In genomic region chr15:59160880-59161593, GRCh38 we compare ENCODE assay signal across 8 cellular contexts. TPM values are rescaled to one million over a fixed set of nuclear protein-coding genes. Genes with fewer than 3 reads are reported as not detected.
DNase-seq lines count a peak whose midpoint lies in the region; ATAC-seq and TF ChIP-seq lines count a peak whose summit lies in the region.

No MANE protein-coding gene starts in this region.

- H3K27me3 ChIP-seq in dorsolateral prefrontal cortex, result no peaks in the 10 kb centered on the region

- ATAC-seq in HG03097 (IDR thresholded peaks at IDR 0.05; ENCODE audit: low FRiP score, unreplicated experiment), result no peak

- no peak overlapping the region for H3K4me3 ChIP-seq in dorsolateral prefrontal cortex

- H3K27ac ChIP-seq in dorsolateral prefrontal cortex, result peak overlapping the region in 7 of 59 donors; percentile 2 to 66 (median 43)

- peak in 53 of 56 donors; percentile 21 to 68 (median 54) for TF ChIP-seq CTCF in dorsolateral prefrontal cortex (IDR thresholded peaks at IDR 0.05 in 54 of 56, conservative IDR thresholded peaks at IDR 0.05 in 2 of 56; ENCODE audit: low read depth in 1 of 56, partially characterized antibody in 56 of 56)

- intact Hi-C loops in dorsolateral prefrontal cortex (cut with DNase I), result no loop called here

- peak; percentile 34 for DNase-seq in stimulated activated CD4-positive, alpha-beta T cell treated with anti-CD3 and anti-CD28 coated beads, Interleukin-15, amount 100 ng/mL, for 24 hours
- DNase-seq in stimulated activated CD4-positive, alpha-beta T cell treated with anti-CD3 and anti-CD28 coated beads, Interleukin-12 subunit alpha, Interleukin-12 subunit beta, amount 100 ng/mL, for 4 hours, result no peak
- DNase-seq in NCI-H82 treated with DMSO at 0.1 percent for 48 hours (lab: John Stamatoyannopoulos, UW; ENCODE audit: unreplicated experiment) (peak; percentile 6), dorsolateral prefrontal cortex (peak in 7 of 10 donors; percentile 12 to 65 (median 54)), GF-D8 (lab: John Stamatoyannopoulos, UW) (no peak), NOMO-1 (lab: John Stamatoyannopoulos, UW; ENCODE audit: unreplicated experiment in 2 of 2) (no peak)
- DNase-seq in stimulated activated CD4-positive, alpha-beta T cell treated with anti-CD3 and anti-CD28 coated beads, Interleukin-2, amount 100 ng/mL, for 24 hours, result peak; percentile 24 to 28

RNA-seq across cellular contexts. Expression of gene LDHAL6B, which starts 45.6 kb away (rescaled TPM):
- total RNA-seq in dorsolateral prefrontal cortex, result not detected

RNA-seq across cellular contexts. Expression of gene CCNB2, which starts 56.1 kb away (rescaled TPM):
- 1 to 10 TPM in 28 of 120 experiments, under 1 TPM in 78, not detected in 14; 0.18 to 2.1 (median 0.74) TPM for total RNA-seq in dorsolateral prefrontal cortex

Comparison
In these comparisons a context has a peak if more than half of its experiments do, and no peak if none do; other contexts are left out.
1. DNase-seq: peak in stimulated activated CD4-positive, alpha-beta T cell treated with anti-CD3 and anti-CD28 coated beads, Interleukin-15, amount 100 ng/mL, for 24 hours (single experiment), NCI-H82 treated with DMSO at 0.1 percent for 48 hours (single experiment), dorsolateral prefrontal cortex (7 of 10) and stimulated activated CD4-positive, alpha-beta T cell treated with anti-CD3 and anti-CD28 coated beads, Interleukin-2, amount 100 ng/mL, for 24 hours (2 of 2); none in stimulated activated CD4-positive, alpha-beta T cell treated with anti-CD3 and anti-CD28 coated beads, Interleukin-12 subunit alpha, Interleukin-12 subunit beta, amount 100 ng/mL, for 4 hours (single experiment), GF-D8 (single experiment) and NOMO-1 (0 of 2).